In genomic region chr13:77543711-77544110, GRCh38 we compare ENCODE assay signal across 20 cellular contexts. TPM values are rescaled to one million over a fixed set of nuclear protein-coding genes. Genes with fewer than 3 reads are reported as not detected.
DNase-seq lines count a peak whose midpoint lies in the region; ATAC-seq, FAIRE-seq and TF ChIP-seq lines count a peak whose summit lies in the region.
"Had no signal": no experiment of that assay in that cellular context is flagged by ENCODE, and none has a peak within 500 bp of the region (broad histone marks: within the 10 kb centered on the region; RNA-seq: fewer than 3 reads in every experiment).

No MANE protein-coding gene starts in this region.

- H3K9me3 Mint-ChIP-seq in astrocyte (ENCODE audit: unreplicated experiment) (no peaks in the 10 kb centered on the region), type B pancreatic cell (peaks cover 5% of the 10 kb centered on the region)
- H3K9me3 Mint-ChIP-seq: CD14-positive monocyte; CD8-positive, alpha-beta T cell had no signal

- H3K36me3 Mint-ChIP-seq in astrocyte (ENCODE audit: low read depth, unreplicated experiment) (no peaks in the 10 kb centered on the region), type B pancreatic cell (peaks cover 4% of the 10 kb centered on the region)
- H3K36me3 Mint-ChIP-seq: CD14-positive monocyte; CD8-positive, alpha-beta T cell had no signal

- no peaks in the 10 kb centered on the region for H4K20me1 ChIP-seq in astrocyte (ENCODE audit: insufficient read depth, low read length)

- H3K4me3 Mint-ChIP-seq in astrocyte (ENCODE audit: unreplicated experiment) (no peak overlapping the region), type B pancreatic cell (peak overlapping the region; percentile 20)
- H3K4me3 Mint-ChIP-seq: CD8-positive, alpha-beta T cell had no signal

- H3K27ac Mint-ChIP-seq in astrocyte (ENCODE audit: unreplicated experiment) (no peak overlapping the region), type B pancreatic cell (peak overlapping the region; percentile 73)
- H3K27ac Mint-ChIP-seq: CD8-positive, alpha-beta T cell had no signal

- no peaks in the 10 kb centered on the region for H3K36me3 ChIP-seq in astrocyte (ENCODE audit: insufficient read depth, low read length)
- H3K36me3 ChIP-seq: HAP-1 had no signal

- DNase-seq in NCI-H226: peak; percentile 62
- peak; percentile 12 for DNase-seq in astrocyte (ENCODE audit: low read depth)
- DNase-seq in foreskin keratinocyte: no peak
- DNase-seq in type B pancreatic cell (ENCODE audit: extremely low spot score, unreplicated experiment): no peak
- DNase-seq in SHP77 treated with DMSO at 0.1 percent for 48 hours (lab: John Stamatoyannopoulos, UW): no peak
- DNase-seq in H4 (ENCODE audit: low spot score): no peak
- DNase-seq: CD8-positive, alpha-beta T cell; DMS153; DMS79 treated with DMSO at 0.1 percent for 48 hours; GOT3 had no signal

- H3K4me1 Mint-ChIP-seq in astrocyte (ENCODE audit: low read depth, unreplicated experiment) (peaks cover 6% of the 10 kb centered on the region), type B pancreatic cell (ENCODE audit: unreplicated experiment) (peaks cover 8% of the 10 kb centered on the region)

- TF ChIP-seq CTCF in astrocyte (IDR thresholded peaks at IDR 0.05; ENCODE audit: insufficient read depth, low read depth, low read length): no peak
- TF ChIP-seq CTCF in foreskin keratinocyte (conservative IDR thresholded peaks at IDR 0.05): no peak
- TF ChIP-seq CTCF in type B pancreatic cell (conservative IDR thresholded peaks at IDR 0.05): no peak

- H2AFZ ChIP-seq in astrocyte (ENCODE audit: low read depth, low read length): no peak overlapping the region

- H3K27ac ChIP-seq in astrocyte (ENCODE audit: low read depth, low read length): no peak overlapping the region
- H3K27ac ChIP-seq in foreskin keratinocyte: no peak overlapping the region

- H3K79me2 ChIP-seq in astrocyte (ENCODE audit: insufficient read depth, low read length): no peaks in the 10 kb centered on the region

- no peak overlapping the region for H3K4me2 ChIP-seq in astrocyte (ENCODE audit: low read length)

- no peaks in the 10 kb centered on the region for H3K4me1 ChIP-seq in astrocyte (ENCODE audit: insufficient read depth, low read length)
- peaks cover 5% of the 10 kb centered on the region for H3K4me1 ChIP-seq in foreskin keratinocyte
- H3K4me1 ChIP-seq: HAP-1 had no signal

- no peak for FAIRE-seq in astrocyte (lab: Jason Lieb, UNC)
- FAIRE-seq: A204.1, D721Med, G401.6, GM12892 had no signal

- H3K27me3 Mint-ChIP-seq in astrocyte (ENCODE audit: low read depth, unreplicated experiment) (no peaks in the 10 kb centered on the region), type B pancreatic cell (no peaks in the 10 kb centered on the region)

- ATAC-seq in foreskin keratinocyte (peak; percentile 15), GM18870 (IDR thresholded peaks at IDR 0.05; ENCODE audit: unreplicated experiment) (no peak)
- ATAC-seq: CD8-positive, alpha-beta T cell had no signal

- no peak overlapping the region for H3K4me3 ChIP-seq in astrocyte (ENCODE audit: insufficient read depth, low read depth, low read length)
- H3K4me3 ChIP-seq: HAP-1 had no signal

- no peak overlapping the region for H3K9ac ChIP-seq in astrocyte (ENCODE audit: low read length)

- H3K27me3 ChIP-seq in astrocyte (ENCODE audit: insufficient read depth, low read length) (no peaks in the 10 kb centered on the region), foreskin keratinocyte (no peaks in the 10 kb centered on the region)

- H3K9me3 ChIP-seq in astrocyte (ENCODE audit: insufficient read depth, low read depth, low read length): no peaks in the 10 kb centered on the region
- H3K9me3 ChIP-seq: HAP-1 had no signal

RNA-seq across cellular contexts. Expression of gene SCEL, which starts 8.2 kb away (rescaled TPM):
- total RNA-seq in astrocyte (0.27 TPM in 1 of 2 replicates, not detected in the other), foreskin keratinocyte (2.4 and 4.0 TPM in 2 replicates), type B pancreatic cell (ENCODE audit: low replicate concordance) (102 and 382 TPM in 2 replicates)
- polyA plus RNA-seq in foreskin keratinocyte: 0.79 and 1.7 TPM in 2 replicates
- not detected in 2 replicates for total RNA-seq in H4 (2014; rRNA removed; shearing (Covaris generic))
- total RNA-seq: CD8-positive, alpha-beta T cell; HT1080 had no signal
- polyA plus RNA-seq: AG04450, BJ, CD14-positive monocyte had no signal

Comparison
In these comparisons a context has a peak if more than half of its experiments do, and no peak if none do; other contexts are left out.
1. DNase-seq: peak in NCI-H226 (single experiment) and astrocyte (single experiment); none in foreskin keratinocyte (0 of 2), type B pancreatic cell (single experiment), SHP77 treated with DMSO at 0.1 percent for 48 hours (single experiment) and H4 (single experiment).
2. RNA of gene SCEL, which starts 8.2 kb away (total RNA-seq): 102 to 382 TPM in type B pancreatic cell; 2.4 to 4.0 TPM in foreskin keratinocyte, 0.27 TPM in astrocyte and not detected in H4; every median in the first group is over 10 times any median in the second.